Comparison of ENCODE assay signal across 3 cellular contexts in genomic region chr1:22945171-22945570, GRCh38. TPM values are rescaled to one million over a fixed set of nuclear protein-coding genes. Genes with fewer than 3 reads are reported as not detected.
"Had no signal": no experiment of that assay in that cellular context is flagged by ENCODE, and none has a peak within 500 bp of the region (broad histone marks: within the 10 kb centered on the region; RNA-seq: fewer than 3 reads in every experiment).

No MANE protein-coding gene starts in this region.

RNA-seq across cellular contexts. Expression of gene LACTBL1, which starts 27.5 kb away (rescaled TPM):
- total RNA-seq: LHCN-M2, M059J, MCF 10A had no signal
